8 cellular contexts compared by ENCODE assay signal in the genomic region with DNA sequence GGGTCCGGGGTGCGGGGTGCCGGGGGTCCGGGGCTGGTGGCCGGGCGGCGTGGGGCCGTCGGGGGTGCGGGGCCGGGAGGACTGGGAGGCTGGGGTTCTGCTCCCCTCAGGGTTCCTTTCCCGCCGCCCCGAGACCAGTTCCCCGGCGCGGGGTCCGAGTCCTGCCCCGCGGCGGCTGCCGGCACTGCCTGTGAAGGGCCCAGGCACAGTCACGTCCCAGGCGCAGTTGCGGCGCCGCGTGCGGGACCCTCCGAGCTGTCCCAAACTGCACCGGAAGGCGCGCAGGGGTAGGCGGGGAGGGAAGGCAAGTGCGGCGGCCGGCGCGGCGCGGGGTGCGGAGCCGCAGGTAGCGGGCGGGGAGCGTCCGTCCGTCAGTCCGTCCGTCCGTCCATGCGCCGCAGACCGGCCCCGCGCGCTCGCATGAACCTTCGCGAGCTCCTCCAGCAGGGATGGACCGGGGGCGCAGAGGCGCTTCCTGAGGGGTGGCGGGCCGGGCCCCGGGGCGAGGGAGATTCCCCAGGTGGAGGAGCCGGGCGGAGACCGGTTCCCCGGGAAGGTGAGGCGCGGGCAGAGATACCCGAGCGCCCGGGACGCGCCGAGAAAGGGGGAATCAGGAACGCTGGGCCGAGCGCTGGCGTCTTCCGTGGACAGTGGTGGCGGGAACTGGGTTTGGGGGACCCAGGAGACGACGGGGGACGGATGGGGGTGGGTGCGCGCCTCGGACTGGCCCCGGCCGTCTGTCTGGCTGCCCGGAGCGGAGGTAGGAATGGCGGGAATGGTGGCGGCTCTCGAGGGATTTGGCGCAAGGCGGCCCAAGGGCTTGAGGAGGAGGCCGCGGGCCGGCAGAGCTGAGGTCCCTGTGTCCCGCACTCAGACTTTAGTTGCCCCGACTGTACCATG. TPM values are rescaled to one million over a fixed set of nuclear protein-coding genes. Genes with fewer than 3 reads are reported as not detected.
DNase-seq lines count a peak whose midpoint lies in the region; ATAC-seq and TF ChIP-seq lines count a peak whose summit lies in the region.

No MANE protein-coding gene starts in this region.

- DNase-seq in GM23338 (ENCODE audit: low spot score): peak; percentile 72
- DNase-seq in activated CD4-positive, alpha-beta T cell treated with anti-CD3 and anti-CD28 coated beads for 1 hour: peak; percentile 31
- DNase-seq in effector memory CD8-positive, alpha-beta T cell: no peak
- DNase-seq in natural killer cell treated with Interleukin-12 subunit alpha and Interleukin-12 subunit beta and Interleukin-15 and Interleukin-18, amount 100 ng/mL, for 72 hours (ENCODE audit: low spot score): no peak
- no peak for DNase-seq in NCI-H510A treated with DMSO at 0.1 percent for 48 hours (lab: John Stamatoyannopoulos, UW)
- no peak for DNase-seq in NCI-H774 (lab: John Stamatoyannopoulos, UW)

- H3K4me3 Mint-ChIP-seq in GM23338: peak overlapping the region; percentile 80
- H3K4me3 Mint-ChIP-seq in effector memory CD8-positive, alpha-beta T cell: peak overlapping the region; percentile 81 to 89
- H3K4me3 Mint-ChIP-seq in natural killer cell treated with Interleukin-12 subunit alpha and Interleukin-12 subunit beta and Interleukin-15 and Interleukin-18, amount 100 ng/mL, for 72 hours: peak overlapping the region; percentile 51

- no peaks in the 10 kb centered on the region for H3K36me3 ChIP-seq in GM23338 (ENCODE audit: insufficient read depth)

- H3K36me3 Mint-ChIP-seq in GM23338 (ENCODE audit: low read depth): no peaks in the 10 kb centered on the region; the same call in 2 of the 3 replicates
- H3K36me3 Mint-ChIP-seq in effector memory CD8-positive, alpha-beta T cell (ENCODE audit: insufficient read depth): peaks cover 31% of the 10 kb centered on the region
- H3K36me3 Mint-ChIP-seq in natural killer cell treated with Interleukin-12 subunit alpha and Interleukin-12 subunit beta and Interleukin-15 and Interleukin-18, amount 100 ng/mL, for 72 hours: no peaks in the 10 kb centered on the region

- H3K4me2 ChIP-seq in GM23338: peak overlapping the region; percentile 92

- peaks cover 48% of the 10 kb centered on the region for H3K27me3 Mint-ChIP-seq in GM23338 (ENCODE audit: insufficient read depth, low read depth, poor library complexity)
- no peaks in the 10 kb centered on the region for H3K27me3 Mint-ChIP-seq in effector memory CD8-positive, alpha-beta T cell
- no peaks in the 10 kb centered on the region for H3K27me3 Mint-ChIP-seq in natural killer cell treated with Interleukin-12 subunit alpha and Interleukin-12 subunit beta and Interleukin-15 and Interleukin-18, amount 100 ng/mL, for 72 hours

- no peak overlapping the region for H3K27ac ChIP-seq in GM23338 (ENCODE audit: low read depth)

- H4K20me1 ChIP-seq in GM23338 (replicated peaks; ENCODE audit: insufficient read depth): no peaks in the 10 kb centered on the region

- peak; percentile 19 for ATAC-seq in GM23338
- ATAC-seq in effector memory CD8-positive, alpha-beta T cell (replicated peaks): no peak
- ATAC-seq in natural killer cell treated with Interleukin-12 subunit alpha and Interleukin-12 subunit beta and Interleukin-15 and Interleukin-18, amount 100 ng/mL, for 72 hours: peak; percentile 62
- no peak for ATAC-seq in GM21515 (IDR thresholded peaks at IDR 0.05; ENCODE audit: unreplicated experiment)
- ATAC-seq in GM21576 (IDR thresholded peaks at IDR 0.05; ENCODE audit: unreplicated experiment): no peak

- H3K27ac Mint-ChIP-seq in GM23338: no peak overlapping the region
- H3K27ac Mint-ChIP-seq in effector memory CD8-positive, alpha-beta T cell: peak overlapping the region in 1 of 2 donors; percentile 13
- no peak overlapping the region for H3K27ac Mint-ChIP-seq in natural killer cell treated with Interleukin-12 subunit alpha and Interleukin-12 subunit beta and Interleukin-15 and Interleukin-18, amount 100 ng/mL, for 72 hours

- H3K4me3 ChIP-seq in GM23338: peak overlapping the region; percentile 73

- no peak for TF ChIP-seq CTCF in GM23338 (conservative IDR thresholded peaks at IDR 0.05; ENCODE audit: low read depth in 2 of 2)

- H3K27me3 ChIP-seq in GM23338 (ENCODE audit: insufficient read depth): peaks cover 29% of the 10 kb centered on the region

- no peaks in the 10 kb centered on the region for H3K9me3 Mint-ChIP-seq in GM23338
- H3K9me3 Mint-ChIP-seq in effector memory CD8-positive, alpha-beta T cell: no peaks in the 10 kb centered on the region
- H3K9me3 Mint-ChIP-seq in natural killer cell treated with Interleukin-12 subunit alpha and Interleukin-12 subunit beta and Interleukin-15 and Interleukin-18, amount 100 ng/mL, for 72 hours: no peaks in the 10 kb centered on the region

- H3K79me2 ChIP-seq in GM23338 (replicated peaks; ENCODE audit: insufficient read depth): no peaks in the 10 kb centered on the region

- H3K4me1 ChIP-seq in GM23338 (ENCODE audit: insufficient read depth): peaks cover 8% of the 10 kb centered on the region; the same call in 1 of the 2 replicates

- no peaks in the 10 kb centered on the region for H3K9me2 ChIP-seq in GM23338 (ENCODE audit: insufficient read depth)

- no peaks in the 10 kb centered on the region for H3F3A ChIP-seq in GM23338 (replicated peaks; ENCODE audit: low read depth)

- H3K4me1 Mint-ChIP-seq in GM23338: peaks cover 23% of the 10 kb centered on the region
- H3K4me1 Mint-ChIP-seq in effector memory CD8-positive, alpha-beta T cell (ENCODE audit: low read depth in 2 of 2): peaks cover 41 to 43% of the 10 kb centered on the region in 2 donors
- peaks cover 43 to 44% of the 10 kb centered on the region in 2 donors for H3K4me1 Mint-ChIP-seq in natural killer cell treated with Interleukin-12 subunit alpha and Interleukin-12 subunit beta and Interleukin-15 and Interleukin-18, amount 100 ng/mL, for 72 hours (ENCODE audit: low read depth in 2 of 2)

- peak overlapping the region; percentile 74 for H2AFZ ChIP-seq in GM23338

TF ChIP-seq in GM23338, 12 proteins besides CTCF, POLR2A, EP300 and RAD21:
- TF ChIP-seq ZNF331 (CRISPR knock-in tag; IDR thresholded peaks at IDR 0.05; ENCODE audit: low read depth): no peak
- TF ChIP-seq, protein P1, sequence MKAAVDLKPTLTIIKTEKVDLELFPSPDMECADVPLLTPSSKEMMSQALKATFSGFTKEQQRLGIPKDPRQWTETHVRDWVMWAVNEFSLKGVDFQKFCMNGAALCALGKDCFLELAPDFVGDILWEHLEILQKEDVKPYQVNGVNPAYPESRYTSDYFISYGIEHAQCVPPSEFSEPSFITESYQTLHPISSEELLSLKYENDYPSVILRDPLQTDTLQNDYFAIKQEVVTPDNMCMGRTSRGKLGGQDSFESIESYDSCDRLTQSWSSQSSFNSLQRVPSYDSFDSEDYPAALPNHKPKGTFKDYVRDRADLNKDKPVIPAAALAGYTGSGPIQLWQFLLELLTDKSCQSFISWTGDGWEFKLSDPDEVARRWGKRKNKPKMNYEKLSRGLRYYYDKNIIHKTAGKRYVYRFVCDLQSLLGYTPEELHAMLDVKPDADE (IDR thresholded peaks at IDR 0.05): no peak
TF ChIP-seq in GM23338: peak in this region for 0.

RNA-seq across cellular contexts. Expression of a gene that starts 3.1 kb away (rescaled TPM):
- 11.0 and 13.5 TPM in 2 replicates for total RNA-seq in GM23338 (2014; rRNA removed; shearing (Covaris generic))
- 3.4 and 4.1 TPM in 2 replicates for polyA plus RNA-seq in GM23338 (2016; fragmentation: Nextera tagmentation; extraction: Ambion mirVana)
- 10 to 100 TPM; 29.0 to 81.6 TPM for total RNA-seq in natural killer cell treated with Interleukin-12 subunit alpha and Interleukin-12 subunit beta and Interleukin-15 and Interleukin-18, amount 100 ng/mL, for 72 hours

Comparison
In these comparisons a context has a peak if more than half of its experiments do, and no peak if none do; other contexts are left out.
1. ATAC-seq: peak in GM23338 (single experiment) and natural killer cell treated with Interleukin-12 subunit alpha and Interleukin-12 subunit beta and Interleukin-15 and Interleukin-18, amount 100 ng/mL, for 72 hours (2 of 2); none in effector memory CD8-positive, alpha-beta T cell (single experiment), GM21515 (single experiment) and GM21576 (single experiment).
2. DNase-seq: peak in GM23338 (single experiment) and activated CD4-positive, alpha-beta T cell treated with anti-CD3 and anti-CD28 coated beads for 1 hour (single experiment); none in effector memory CD8-positive, alpha-beta T cell (0 of 3), natural killer cell treated with Interleukin-12 subunit alpha and Interleukin-12 subunit beta and Interleukin-15 and Interleukin-18, amount 100 ng/mL, for 72 hours (single experiment), NCI-H510A treated with DMSO at 0.1 percent for 48 hours (single experiment) and NCI-H774 (single experiment).
3. Peak in every context shown above with its lines, with median percentiles within 50 percentile points of each other: H3K4me3 Mint-ChIP-seq.